ENCODE assay signal across 8 cellular contexts in genomic region chr10:114507449-114507848, GRCh38.
DNase-seq lines count a peak whose midpoint lies in the region; FAIRE-seq and TF ChIP-seq lines count a peak whose summit lies in the region.
"Had no signal": no experiment of that assay in that cellular context is flagged by ENCODE, and none has a peak within 500 bp of the region (broad histone marks: within the 10 kb centered on the region; RNA-seq: fewer than 3 reads in every experiment).

No MANE protein-coding gene starts in this region.

- peaks cover 27% of the 10 kb centered on the region for H3K4me1 ChIP-seq in astrocyte (ENCODE audit: insufficient read depth, low read length)
- peaks cover 18% of the 10 kb centered on the region for H3K4me1 ChIP-seq in stomach smooth muscle (ENCODE audit: control insufficient read depth, insufficient read depth, low read length)
- H3K4me1 ChIP-seq in osteoblast (ENCODE audit: insufficient read depth, low read length): no peaks in the 10 kb centered on the region

- H3K9me3 Mint-ChIP-seq in astrocyte (ENCODE audit: unreplicated experiment): no peaks in the 10 kb centered on the region

- H3K27me3 ChIP-seq in astrocyte (ENCODE audit: insufficient read depth, low read length) (no peaks in the 10 kb centered on the region), layer of hippocampus (ENCODE audit: control insufficient read depth, insufficient read depth, low read length) (no peaks in the 10 kb centered on the region), stomach smooth muscle (ENCODE audit: control insufficient read depth in 1 of 2, insufficient read depth in 2 of 2, low read length in 2 of 2) (no peaks in the 10 kb centered on the region), osteoblast (ENCODE audit: insufficient read depth, low read length) (no peaks in the 10 kb centered on the region)

- H4K20me1 ChIP-seq in astrocyte (ENCODE audit: insufficient read depth, low read length) (no peaks in the 10 kb centered on the region), osteoblast (ENCODE audit: insufficient read depth, low read length) (no peaks in the 10 kb centered on the region)

- H3K27ac ChIP-seq in astrocyte (ENCODE audit: low read depth, low read length): peak overlapping the region; percentile 4
- H3K27ac ChIP-seq in layer of hippocampus (ENCODE audit: low read depth, low read length): peak overlapping the region; percentile 65
- peak overlapping the region; percentile 3 for H3K27ac ChIP-seq in stomach smooth muscle (ENCODE audit: low read length)
- no peak overlapping the region for H3K27ac ChIP-seq in osteoblast (ENCODE audit: low read depth, low read length)

- H3K4me1 Mint-ChIP-seq in astrocyte (ENCODE audit: low read depth, unreplicated experiment): peaks cover 31% of the 10 kb centered on the region

- H3K27me3 Mint-ChIP-seq in astrocyte (ENCODE audit: low read depth, unreplicated experiment): no peaks in the 10 kb centered on the region

- peak; percentile 41 for DNase-seq in NCI-H1105 (lab: John Stamatoyannopoulos, UW)
- DNase-seq in astrocyte (ENCODE audit: low read depth): peak; percentile 36
- DNase-seq in RKO (ENCODE audit: low spot score): no peak
- DNase-seq in retina: no peak
- DNase-seq in osteoblast (ENCODE audit: insufficient read length, low spot score, missing footprints): no peak
- DNase-seq: GOT3 had no signal

- no peaks in the 10 kb centered on the region for H3K36me3 ChIP-seq in astrocyte (ENCODE audit: insufficient read depth, low read length)
- no peaks in the 10 kb centered on the region for H3K36me3 ChIP-seq in stomach smooth muscle (ENCODE audit: control insufficient read depth in 2 of 2, insufficient read depth in 2 of 2, low read length in 2 of 2)
- H3K36me3 ChIP-seq in osteoblast (ENCODE audit: insufficient read depth, low read length): no peaks in the 10 kb centered on the region

- no peak overlapping the region for H3K27ac Mint-ChIP-seq in astrocyte (ENCODE audit: unreplicated experiment)

- H3K9me3 ChIP-seq in astrocyte (ENCODE audit: insufficient read depth, low read depth, low read length) (no peaks in the 10 kb centered on the region), stomach smooth muscle (ENCODE audit: control insufficient read depth in 2 of 2, low read length in 2 of 2) (no peaks in the 10 kb centered on the region), osteoblast (ENCODE audit: low read depth, low read length) (no peaks in the 10 kb centered on the region)

- TF ChIP-seq CTCF in astrocyte (IDR thresholded peaks at IDR 0.05; ENCODE audit: insufficient read depth, low read depth, low read length) (no peak), osteoblast (IDR thresholded peaks at IDR 0.05; ENCODE audit: extremely low read depth, low read depth, low read length) (no peak)

- no peak for FAIRE-seq in astrocyte (lab: Jason Lieb, UNC)

- no peak overlapping the region for H2AFZ ChIP-seq in astrocyte (ENCODE audit: low read depth, low read length)
- no peak overlapping the region for H2AFZ ChIP-seq in osteoblast (ENCODE audit: low read length)

- H3K36me3 Mint-ChIP-seq in astrocyte (ENCODE audit: low read depth, unreplicated experiment): peaks cover 17% of the 10 kb centered on the region

- no peak overlapping the region for H3K4me3 Mint-ChIP-seq in astrocyte (ENCODE audit: unreplicated experiment)

- H3K4me3 ChIP-seq in astrocyte (ENCODE audit: insufficient read depth, low read depth, low read length) (no peak overlapping the region), stomach smooth muscle (ENCODE audit: low read length in 2 of 2) (no peak overlapping the region), osteoblast (ENCODE audit: insufficient read depth, low read length) (no peak overlapping the region)

- H3K79me2 ChIP-seq in astrocyte (ENCODE audit: insufficient read depth, low read length) (no peaks in the 10 kb centered on the region), osteoblast (ENCODE audit: insufficient read depth, low read length) (no peaks in the 10 kb centered on the region)

- H3K4me2 ChIP-seq in astrocyte (ENCODE audit: low read length): no peak overlapping the region
- H3K4me2 ChIP-seq in osteoblast (ENCODE audit: insufficient read depth, low read length): no peak overlapping the region

- H3K9ac ChIP-seq in astrocyte (ENCODE audit: low read length) (no peak overlapping the region), stomach smooth muscle (ENCODE audit: low read length in 2 of 2) (no peak overlapping the region)

Comparison
In these comparisons a context has a peak if more than half of its experiments do, and no peak if none do; other contexts are left out.
1. DNase-seq: peak in NCI-H1105 (single experiment) and astrocyte (single experiment); none in RKO (single experiment), retina (single experiment) and osteoblast (single experiment).